In genomic region chr6:149135809-149136208, GRCh38 we compare ENCODE assay signal across 5 cellular contexts.
"Had no signal": no experiment of that assay in that cellular context is flagged by ENCODE, and none has a peak within 500 bp of the region (broad histone marks: within the 10 kb centered on the region; RNA-seq: fewer than 3 reads in every experiment).

No MANE protein-coding gene starts in this region.

- H3K9me3 Mint-ChIP-seq: GM23338, H9, IgD-negative memory B cell had no signal

- H3K4me1 Mint-ChIP-seq: GM23338 had no signal

- H3K27ac Mint-ChIP-seq: GM23338, H9, IgD-negative memory B cell had no signal

- ATAC-seq: GM23338 had no signal

- DNase-seq: H9, HCEC 1CT had no signal

- H3K4me3 Mint-ChIP-seq: GM23338, H9, IgD-negative memory B cell had no signal

- H2AFZ ChIP-seq: GM23338 had no signal

- H3K4me3 ChIP-seq: GM23338 had no signal

- H3K27ac ChIP-seq: HL-60 had no signal

- H3K36me3 Mint-ChIP-seq: IgD-negative memory B cell had no signal

- H3K4me2 ChIP-seq: GM23338 had no signal
